Comparison of ENCODE assay signal across 2 cellular contexts in genomic region chr7:51477819-51478218, GRCh38.
TF ChIP-seq lines count a peak whose summit lies in the region.

No MANE protein-coding gene starts in this region.

TF ChIP-seq in HepG2, 621 proteins besides CTCF, POLR2A, EP300 and RAD21:
- TF ChIP-seq, protein P1, sequence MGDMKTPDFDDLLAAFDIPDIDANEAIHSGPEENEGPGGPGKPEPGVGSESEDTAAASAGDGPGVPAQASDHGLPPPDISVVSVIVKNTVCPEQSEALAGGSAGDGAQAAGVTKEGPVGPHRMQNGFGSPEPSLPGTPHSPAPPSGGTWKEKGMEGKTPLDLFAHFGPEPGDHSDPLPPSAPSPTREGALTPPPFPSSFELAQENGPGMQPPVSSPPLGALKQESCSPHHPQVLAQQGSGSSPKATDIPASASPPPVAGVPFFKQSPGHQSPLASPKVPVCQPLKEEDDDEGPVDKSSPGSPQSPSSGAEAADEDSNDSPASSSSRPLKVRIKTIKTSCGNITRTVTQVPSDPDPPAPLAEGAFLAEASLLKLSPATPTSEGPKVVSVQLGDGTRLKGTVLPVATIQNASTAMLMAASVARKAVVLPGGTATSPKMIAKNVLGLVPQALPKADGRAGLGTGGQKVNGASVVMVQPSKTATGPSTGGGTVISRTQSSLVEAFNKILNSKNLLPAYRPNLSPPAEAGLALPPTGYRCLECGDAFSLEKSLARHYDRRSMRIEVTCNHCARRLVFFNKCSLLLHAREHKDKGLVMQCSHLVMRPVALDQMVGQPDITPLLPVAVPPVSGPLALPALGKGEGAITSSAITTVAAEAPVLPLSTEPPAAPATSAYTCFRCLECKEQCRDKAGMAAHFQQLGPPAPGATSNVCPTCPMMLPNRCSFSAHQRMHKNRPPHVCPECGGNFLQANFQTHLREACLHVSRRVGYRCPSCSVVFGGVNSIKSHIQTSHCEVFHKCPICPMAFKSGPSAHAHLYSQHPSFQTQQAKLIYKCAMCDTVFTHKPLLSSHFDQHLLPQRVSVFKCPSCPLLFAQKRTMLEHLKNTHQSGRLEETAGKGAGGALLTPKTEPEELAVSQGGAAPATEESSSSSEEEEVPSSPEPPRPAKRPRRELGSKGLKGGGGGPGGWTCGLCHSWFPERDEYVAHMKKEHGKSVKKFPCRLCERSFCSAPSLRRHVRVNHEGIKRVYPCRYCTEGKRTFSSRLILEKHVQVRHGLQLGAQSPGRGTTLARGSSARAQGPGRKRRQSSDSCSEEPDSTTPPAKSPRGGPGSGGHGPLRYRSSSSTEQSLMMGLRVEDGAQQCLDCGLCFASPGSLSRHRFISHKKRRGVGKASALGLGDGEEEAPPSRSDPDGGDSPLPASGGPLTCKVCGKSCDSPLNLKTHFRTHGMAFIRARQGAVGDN (CRISPR knock-in tag; IDR thresholded peaks at IDR 0.05): no peak
- peak; percentile 24; the same call in 1 of the 2 replicates for TF ChIP-seq MNT (IDR thresholded peaks at IDR 0.05)

TF ChIP-seq in H1, 55 proteins besides CTCF, POLR2A, EP300 and RAD21:
- TF ChIP-seq TBP (IDR thresholded peaks at IDR 0.05; ENCODE audit: low read depth, low read length): no peak
- no peak for TF ChIP-seq RXRA (IDR thresholded peaks at IDR 0.05; ENCODE audit: insufficient read depth, low read depth, low read length)
- no peak for TF ChIP-seq HDAC2 (IDR thresholded peaks at IDR 0.05; ENCODE audit: borderline replicate concordance in 1 of 2, low read depth in 2 of 2, low read length in 2 of 2)
- no peak for TF ChIP-seq SP1 (IDR thresholded peaks at IDR 0.05; ENCODE audit: low read depth, low read length)
- no peak for TF ChIP-seq TAF1 (IDR thresholded peaks at IDR 0.05; ENCODE audit: low read depth, low read length)
- TF ChIP-seq, protein P2, sequence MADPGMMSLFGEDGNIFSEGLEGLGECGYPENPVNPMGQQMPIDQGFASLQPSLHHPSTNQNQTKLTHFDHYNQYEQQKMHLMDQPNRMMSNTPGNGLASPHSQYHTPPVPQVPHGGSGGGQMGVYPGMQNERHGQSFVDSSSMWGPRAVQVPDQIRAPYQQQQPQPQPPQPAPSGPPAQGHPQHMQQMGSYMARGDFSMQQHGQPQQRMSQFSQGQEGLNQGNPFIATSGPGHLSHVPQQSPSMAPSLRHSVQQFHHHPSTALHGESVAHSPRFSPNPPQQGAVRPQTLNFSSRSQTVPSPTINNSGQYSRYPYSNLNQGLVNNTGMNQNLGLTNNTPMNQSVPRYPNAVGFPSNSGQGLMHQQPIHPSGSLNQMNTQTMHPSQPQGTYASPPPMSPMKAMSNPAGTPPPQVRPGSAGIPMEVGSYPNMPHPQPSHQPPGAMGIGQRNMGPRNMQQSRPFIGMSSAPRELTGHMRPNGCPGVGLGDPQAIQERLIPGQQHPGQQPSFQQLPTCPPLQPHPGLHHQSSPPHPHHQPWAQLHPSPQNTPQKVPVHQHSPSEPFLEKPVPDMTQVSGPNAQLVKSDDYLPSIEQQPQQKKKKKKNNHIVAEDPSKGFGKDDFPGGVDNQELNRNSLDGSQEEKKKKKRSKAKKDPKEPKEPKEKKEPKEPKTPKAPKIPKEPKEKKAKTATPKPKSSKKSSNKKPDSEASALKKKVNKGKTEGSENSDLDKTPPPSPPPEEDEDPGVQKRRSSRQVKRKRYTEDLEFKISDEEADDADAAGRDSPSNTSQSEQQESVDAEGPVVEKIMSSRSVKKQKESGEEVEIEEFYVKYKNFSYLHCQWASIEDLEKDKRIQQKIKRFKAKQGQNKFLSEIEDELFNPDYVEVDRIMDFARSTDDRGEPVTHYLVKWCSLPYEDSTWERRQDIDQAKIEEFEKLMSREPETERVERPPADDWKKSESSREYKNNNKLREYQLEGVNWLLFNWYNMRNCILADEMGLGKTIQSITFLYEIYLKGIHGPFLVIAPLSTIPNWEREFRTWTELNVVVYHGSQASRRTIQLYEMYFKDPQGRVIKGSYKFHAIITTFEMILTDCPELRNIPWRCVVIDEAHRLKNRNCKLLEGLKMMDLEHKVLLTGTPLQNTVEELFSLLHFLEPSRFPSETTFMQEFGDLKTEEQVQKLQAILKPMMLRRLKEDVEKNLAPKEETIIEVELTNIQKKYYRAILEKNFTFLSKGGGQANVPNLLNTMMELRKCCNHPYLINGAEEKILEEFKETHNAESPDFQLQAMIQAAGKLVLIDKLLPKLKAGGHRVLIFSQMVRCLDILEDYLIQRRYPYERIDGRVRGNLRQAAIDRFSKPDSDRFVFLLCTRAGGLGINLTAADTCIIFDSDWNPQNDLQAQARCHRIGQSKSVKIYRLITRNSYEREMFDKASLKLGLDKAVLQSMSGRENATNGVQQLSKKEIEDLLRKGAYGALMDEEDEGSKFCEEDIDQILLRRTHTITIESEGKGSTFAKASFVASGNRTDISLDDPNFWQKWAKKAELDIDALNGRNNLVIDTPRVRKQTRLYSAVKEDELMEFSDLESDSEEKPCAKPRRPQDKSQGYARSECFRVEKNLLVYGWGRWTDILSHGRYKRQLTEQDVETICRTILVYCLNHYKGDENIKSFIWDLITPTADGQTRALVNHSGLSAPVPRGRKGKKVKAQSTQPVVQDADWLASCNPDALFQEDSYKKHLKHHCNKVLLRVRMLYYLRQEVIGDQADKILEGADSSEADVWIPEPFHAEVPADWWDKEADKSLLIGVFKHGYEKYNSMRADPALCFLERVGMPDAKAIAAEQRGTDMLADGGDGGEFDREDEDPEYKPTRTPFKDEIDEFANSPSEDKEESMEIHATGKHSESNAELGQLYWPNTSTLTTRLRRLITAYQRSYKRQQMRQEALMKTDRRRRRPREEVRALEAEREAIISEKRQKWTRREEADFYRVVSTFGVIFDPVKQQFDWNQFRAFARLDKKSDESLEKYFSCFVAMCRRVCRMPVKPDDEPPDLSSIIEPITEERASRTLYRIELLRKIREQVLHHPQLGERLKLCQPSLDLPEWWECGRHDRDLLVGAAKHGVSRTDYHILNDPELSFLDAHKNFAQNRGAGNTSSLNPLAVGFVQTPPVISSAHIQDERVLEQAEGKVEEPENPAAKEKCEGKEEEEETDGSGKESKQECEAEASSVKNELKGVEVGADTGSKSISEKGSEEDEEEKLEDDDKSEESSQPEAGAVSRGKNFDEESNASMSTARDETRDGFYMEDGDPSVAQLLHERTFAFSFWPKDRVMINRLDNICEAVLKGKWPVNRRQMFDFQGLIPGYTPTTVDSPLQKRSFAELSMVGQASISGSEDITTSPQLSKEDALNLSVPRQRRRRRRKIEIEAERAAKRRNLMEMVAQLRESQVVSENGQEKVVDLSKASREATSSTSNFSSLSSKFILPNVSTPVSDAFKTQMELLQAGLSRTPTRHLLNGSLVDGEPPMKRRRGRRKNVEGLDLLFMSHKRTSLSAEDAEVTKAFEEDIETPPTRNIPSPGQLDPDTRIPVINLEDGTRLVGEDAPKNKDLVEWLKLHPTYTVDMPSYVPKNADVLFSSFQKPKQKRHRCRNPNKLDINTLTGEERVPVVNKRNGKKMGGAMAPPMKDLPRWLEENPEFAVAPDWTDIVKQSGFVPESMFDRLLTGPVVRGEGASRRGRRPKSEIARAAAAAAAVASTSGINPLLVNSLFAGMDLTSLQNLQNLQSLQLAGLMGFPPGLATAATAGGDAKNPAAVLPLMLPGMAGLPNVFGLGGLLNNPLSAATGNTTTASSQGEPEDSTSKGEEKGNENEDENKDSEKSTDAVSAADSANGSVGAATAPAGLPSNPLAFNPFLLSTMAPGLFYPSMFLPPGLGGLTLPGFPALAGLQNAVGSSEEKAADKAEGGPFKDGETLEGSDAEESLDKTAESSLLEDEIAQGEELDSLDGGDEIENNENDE (IDR thresholded peaks at IDR 0.05; ENCODE audit: insufficient replicate concordance, low read length): no peak
- TF ChIP-seq TCF12 (IDR thresholded peaks at IDR 0.05; ENCODE audit: low read depth, low read length): no peak
- TF ChIP-seq KDM4A (IDR thresholded peaks at IDR 0.05; ENCODE audit: low read depth, low read length, severe bottlenecking): no peak
- no peak for TF ChIP-seq ASH2L (IDR thresholded peaks at IDR 0.05; ENCODE audit: low read length)
- TF ChIP-seq USF2 (IDR thresholded peaks at IDR 0.05; ENCODE audit: low read length): no peak
- no peak for TF ChIP-seq RBBP5 (IDR thresholded peaks at IDR 0.05; ENCODE audit: borderline replicate concordance, low read depth, low read length)
- no peak for TF ChIP-seq HDAC6 (IDR thresholded peaks at IDR 0.05; ENCODE audit: low read depth, low read length)
- TF ChIP-seq SP4 (IDR thresholded peaks at IDR 0.05; ENCODE audit: low read length): no peak
- no peak for TF ChIP-seq KDM1A (IDR thresholded peaks at IDR 0.05; ENCODE audit: borderline replicate concordance, low read length)
- no peak for TF ChIP-seq RNF2 (IDR thresholded peaks at IDR 0.05; ENCODE audit: borderline replicate concordance, low read depth, low read length, missing control alignments, poor library complexity, severe bottlenecking)
- no peak for TF ChIP-seq RFX5 (IDR thresholded peaks at IDR 0.05; ENCODE audit: borderline replicate concordance, low read depth, low read length)
- no peak for TF ChIP-seq MAX (IDR thresholded peaks at IDR 0.05)
- no peak for TF ChIP-seq ATF2 (IDR thresholded peaks at IDR 0.05; ENCODE audit: low read length)
- TF ChIP-seq NRF1 (IDR thresholded peaks at IDR 0.05; ENCODE audit: low read depth, low read length): no peak
